ENCODE assay signal across 26 cellular contexts in genomic region chr20:46826343-46826984, GRCh38.
DNase-seq lines count a peak whose midpoint lies in the region; ATAC-seq and TF ChIP-seq lines count a peak whose summit lies in the region.
"Had no signal": no experiment of that assay in that cellular context is flagged by ENCODE, and none has a peak within 500 bp of the region (broad histone marks: within the 10 kb centered on the region; RNA-seq: fewer than 3 reads in every experiment).

No MANE protein-coding gene starts in this region.

- H3K4me2 ChIP-seq in mammary epithelial cell (ENCODE audit: insufficient read depth, low read depth, low read length), result no peak overlapping the region
- H3K4me2 ChIP-seq: BLaER1 treated with 17β-estradiol and CSF1 and Interleukin-3, amounts not matched to agents 10 nM and 100 nM had no signal

- peaks cover 8% of the 10 kb centered on the region for H3K9me3 Mint-ChIP-seq in MCF 10A (ENCODE audit: unreplicated experiment)
- H3K9me3 Mint-ChIP-seq in stimulated activated memory B cell treated with anti-CD40 and anti-IgM and Interleukin-4, amounts not matched to agents 10 μg/mL and 1 μg/mL and 100 μg/mL, for 72 hours, result peaks cover 6% of the 10 kb centered on the region
- H3K9me3 Mint-ChIP-seq: dendritic cell treated with granulocyte-macrophage colony-stimulating factor and Interleukin-4, amounts not matched to agents 40 ng/mL and 50 ng/mL, for 4 days; neural crest cell had no signal

- CTCF ChIA-PET in mammary epithelial cell (lab: Charles Lee; ENCODE audit: low non-redundant PET), result no interaction called here
- CTCF ChIA-PET in MCF 10A (lab: Yijun Ruan, JAX), result interaction anchor here (0.7 kb wide), 1 partner anchor 370 kb away, joined by 4 read pairs; no protein-coding TSS in a partner anchor

- no peak overlapping the region for H3K4me3 Mint-ChIP-seq in MCF 10A (ENCODE audit: unreplicated experiment)
- H3K4me3 Mint-ChIP-seq in stimulated activated memory B cell treated with anti-CD40 and anti-IgM and Interleukin-4, amounts not matched to agents 10 μg/mL and 1 μg/mL and 100 μg/mL, for 72 hours, result no peak overlapping the region
- H3K4me3 Mint-ChIP-seq: activated CD8-positive, alpha-beta T cell treated with anti-CD3 and anti-CD28 coated beads, Interleukin-2, amount 10 ng/mL, durations not matched to agents 7 days and 5 days; activated T-cell treated with anti-CD3 and anti-CD28 coated beads, Interleukin-2, amount 50 U/mL, for 24 hours; dendritic cell treated with granulocyte-macrophage colony-stimulating factor and Interleukin-4, amounts not matched to agents 40 ng/mL and 50 ng/mL, for 4 days; neural crest cell had no signal

- H3K4me3 ChIP-seq in mammary epithelial cell (replicated peaks in 1 of 3; ENCODE audit: insufficient read depth in 1 of 3, low read depth in 2 of 3, low read length in 3 of 3) (no peak overlapping the region), adipocyte (ENCODE audit: low read length) (no peak overlapping the region)
- H3K4me3 ChIP-seq: BLaER1 treated with 17β-estradiol and CSF1 and Interleukin-3, amounts not matched to agents 10 nM and 100 nM; cardiac muscle cell; lower lobe of right lung; testis had no signal

- H3K36me3 ChIP-seq in mammary epithelial cell (ENCODE audit: insufficient read depth, low read length), result no peaks in the 10 kb centered on the region
- H3K36me3 ChIP-seq in adipocyte (ENCODE audit: control insufficient read depth, insufficient read depth, low read length, severe bottlenecking), result no peaks in the 10 kb centered on the region
- H3K36me3 ChIP-seq: BLaER1 treated with 17β-estradiol and CSF1 and Interleukin-3, amounts not matched to agents 10 nM and 100 nM; cardiac muscle cell; lower lobe of right lung had no signal

- DNase-seq in mammary epithelial cell (peak; percentile 10), MCF 10A (ENCODE audit: unreplicated experiment) (no peak), adipocyte (ENCODE audit: low read depth) (peak; percentile 6), glomerular visceral epithelial cell (ENCODE audit: extremely low spot score) (peak; percentile 9), SHP77 treated with DMSO at 0.1 percent for 48 hours (lab: John Stamatoyannopoulos, UW) (no peak), NCI-H1436 treated with DMSO at 0.1 percent for 48 hours (lab: John Stamatoyannopoulos, UW) (no peak)
- DNase-seq: activated CD4-positive, CD25-positive, alpha-beta regulatory T cell treated with anti-CD3 and anti-CD28 coated beads, Interleukin-2, amount 50 U/mL, for 72 hours; activated CD8-positive, alpha-beta T cell treated with anti-CD3 and anti-CD28 coated beads, Interleukin-2, amount 10 ng/mL, durations not matched to agents 7 days and 5 days; activated T-cell treated with anti-CD3 and anti-CD28 coated beads, Interleukin-2, amount 50 U/mL, for 24 hours; amniotic stem cell; Calu3; hypothalamus; lower lobe of right lung; NCI-H1048; NCI-H2029; NCI-H2227 treated with DMSO at 0.1 percent for 48 hours; NCI-H748 treated with DMSO at 0.1 percent for 48 hours; testis had no signal

- no peak overlapping the region for H3K27ac Mint-ChIP-seq in MCF 10A (ENCODE audit: low read depth, unreplicated experiment)
- no peak overlapping the region for H3K27ac Mint-ChIP-seq in stimulated activated memory B cell treated with anti-CD40 and anti-IgM and Interleukin-4, amounts not matched to agents 10 μg/mL and 1 μg/mL and 100 μg/mL, for 72 hours
- H3K27ac Mint-ChIP-seq: activated CD8-positive, alpha-beta T cell treated with anti-CD3 and anti-CD28 coated beads, Interleukin-2, amount 10 ng/mL, durations not matched to agents 7 days and 5 days; activated T-cell treated with anti-CD3 and anti-CD28 coated beads, Interleukin-2, amount 50 U/mL, for 24 hours; dendritic cell treated with granulocyte-macrophage colony-stimulating factor and Interleukin-4, amounts not matched to agents 40 ng/mL and 50 ng/mL, for 4 days had no signal

- BruUV-seq in mammary epithelial cell (replicated peaks; lab: Mats Ljungman, UMichigan), result no TSS peak
- BruUV-seq in MCF 10A (replicated peaks; lab: Mats Ljungman, UMichigan), result no TSS peak

- no peaks in the 10 kb centered on the region for H3K36me3 Mint-ChIP-seq in MCF 10A (ENCODE audit: insufficient read depth, unreplicated experiment)
- H3K36me3 Mint-ChIP-seq in stimulated activated memory B cell treated with anti-CD40 and anti-IgM and Interleukin-4, amounts not matched to agents 10 μg/mL and 1 μg/mL and 100 μg/mL, for 72 hours, result no peaks in the 10 kb centered on the region

- H3K4me1 ChIP-seq in mammary epithelial cell (ENCODE audit: insufficient read depth, low read length) (no peaks in the 10 kb centered on the region), adipocyte (ENCODE audit: control insufficient read depth, insufficient read depth, low read length) (peaks cover 13% of the 10 kb centered on the region)
- H3K4me1 ChIP-seq: BLaER1 treated with 17β-estradiol and CSF1 and Interleukin-3, amounts not matched to agents 10 nM and 100 nM; foreskin keratinocyte; lower lobe of right lung had no signal

- no peaks in the 10 kb centered on the region for H3K4me1 Mint-ChIP-seq in MCF 10A (ENCODE audit: insufficient read depth, unreplicated experiment)
- no peaks in the 10 kb centered on the region for H3K4me1 Mint-ChIP-seq in stimulated activated memory B cell treated with anti-CD40 and anti-IgM and Interleukin-4, amounts not matched to agents 10 μg/mL and 1 μg/mL and 100 μg/mL, for 72 hours
- H3K4me1 Mint-ChIP-seq: neural crest cell had no signal

- no peaks in the 10 kb centered on the region for H3K79me2 ChIP-seq in mammary epithelial cell (ENCODE audit: insufficient read depth, low read length)

- intact Hi-C loops in mammary epithelial cell (cut with micrococcal nuclease), result no loop called here
- intact Hi-C loops in MCF 10A (cut with micrococcal nuclease), result no loop called here

- no peak overlapping the region for H2AFZ ChIP-seq in mammary epithelial cell (ENCODE audit: low read depth, low read length)

- H3K9ac ChIP-seq in mammary epithelial cell (ENCODE audit: insufficient read depth, low read length) (no peak overlapping the region), adipocyte (ENCODE audit: low read length) (no peak overlapping the region)
- H3K9ac ChIP-seq: BLaER1 treated with 17β-estradiol and CSF1 and Interleukin-3, amounts not matched to agents 10 nM and 100 nM had no signal

- POLR2A ChIA-PET in MCF 10A (lab: Yijun Ruan, JAX), result interaction anchor here (1.4 kb wide), 1 partner anchor 12 kb away, joined by 3 read pairs; no protein-coding TSS in a partner anchor

- ATAC-seq in GM21423 (IDR thresholded peaks at IDR 0.05; ENCODE audit: unreplicated experiment), result no peak
- ATAC-seq in stimulated activated memory B cell treated with anti-CD40 and anti-IgM and Interleukin-4, amounts not matched to agents 10 μg/mL and 1 μg/mL and 100 μg/mL, for 72 hours, result no peak
- ATAC-seq: activated CD8-positive, alpha-beta T cell treated with anti-CD3 and anti-CD28 coated beads, Interleukin-2, amount 10 ng/mL, durations not matched to agents 7 days and 5 days; foreskin keratinocyte; lower lobe of right lung; Right ventricle myocardium inferior had no signal

- peaks cover 4% of the 10 kb centered on the region for H3K9me3 ChIP-seq in mammary epithelial cell (replicated peaks; ENCODE audit: insufficient read depth, low read length)
- H3K9me3 ChIP-seq in adipocyte (ENCODE audit: control insufficient read depth, low read length), result peaks cover 8% of the 10 kb centered on the region
- H3K9me3 ChIP-seq: lower lobe of right lung, testis had no signal

- no peak overlapping the region for H3K27ac ChIP-seq in mammary epithelial cell (ENCODE audit: insufficient read depth, low read depth, low read length)
- H3K27ac ChIP-seq: BLaER1 treated with 17β-estradiol and CSF1 and Interleukin-3, amounts not matched to agents 10 nM and 100 nM; cardiac muscle cell; foreskin keratinocyte; lower lobe of right lung; testis had no signal

- H3K27me3 Mint-ChIP-seq in MCF 10A (ENCODE audit: insufficient read depth, unreplicated experiment), result no peaks in the 10 kb centered on the region
- H3K27me3 Mint-ChIP-seq in stimulated activated memory B cell treated with anti-CD40 and anti-IgM and Interleukin-4, amounts not matched to agents 10 μg/mL and 1 μg/mL and 100 μg/mL, for 72 hours, result peaks cover 23% of the 10 kb centered on the region

- H3K27me3 ChIP-seq in mammary epithelial cell (ENCODE audit: insufficient read depth, low read length) (peaks cover 2% of the 10 kb centered on the region), adipocyte (replicated peaks; ENCODE audit: control insufficient read depth, insufficient read depth, low read length) (no peaks in the 10 kb centered on the region)
- H3K27me3 ChIP-seq: BLaER1 treated with 17β-estradiol and CSF1 and Interleukin-3, amounts not matched to agents 10 nM and 100 nM; cardiac muscle cell; testis had no signal

- dilution Hi-C loops in mammary epithelial cell (cut with HindIII; ENCODE audit: low sequenced_read_pairs), result no loop called here

- no peak for TF ChIP-seq CTCF in mammary epithelial cell (conservative IDR thresholded peaks at IDR 0.05 in 1 of 2, IDR thresholded peaks at IDR 0.05 in 1 of 2; ENCODE audit: extremely low read depth in 1 of 2, insufficient read depth in 1 of 2, low read depth in 1 of 2, low read length in 2 of 2)
- no peak for TF ChIP-seq CTCF in MCF 10A (IDR thresholded peaks at IDR 0.05; ENCODE audit: unreplicated experiment)

- H4K20me1 ChIP-seq in mammary epithelial cell (ENCODE audit: insufficient read depth, low read length), result no peaks in the 10 kb centered on the region
- H4K20me1 ChIP-seq: BLaER1 treated with 17β-estradiol and CSF1 and Interleukin-3, amounts not matched to agents 10 nM and 100 nM had no signal

- in situ Hi-C loops in mammary epithelial cell (cut with MboI; ENCODE audit: low sequenced_read_pairs in 2 of 2), result no loop called here

- WGBS in mammary epithelial cell (ENCODE audit: low coverage, missing lambda C conversion rate), result 52% methylated on average over 3 of the region's 3 CpGs

Comparison
In these comparisons a context has a peak if more than half of its experiments do, and no peak if none do; other contexts are left out.
1. DNase-seq: peak in mammary epithelial cell (single experiment), adipocyte (single experiment) and glomerular visceral epithelial cell (single experiment); none in MCF 10A (single experiment), SHP77 treated with DMSO at 0.1 percent for 48 hours (single experiment) and NCI-H1436 treated with DMSO at 0.1 percent for 48 hours (single experiment).